In genomic region chr1:235067396-235068154, GRCh38 we compare ENCODE assay signal across 1 cellular context.
TF ChIP-seq lines count a peak whose summit lies in the region.

No MANE protein-coding gene starts in this region.

TF ChIP-seq in HepG2, 621 proteins besides CTCF, POLR2A, EP300 and RAD21 (continued from another document and continues in another):
- TF ChIP-seq ZNF142 (CRISPR knock-in tag; IDR thresholded peaks at IDR 0.05) (no peak), ZNF512 (CRISPR knock-in tag; IDR thresholded peaks at IDR 0.05) (no peak), KAT7 (CRISPR knock-in tag; IDR thresholded peaks at IDR 0.05; ENCODE audit: borderline replicate concordance) (0 out of 2 replicates have a peak, but pooled peaks have one; percentile 12), ZNF530 (CRISPR knock-in tag; IDR thresholded peaks at IDR 0.05; ENCODE audit: low read depth) (no peak), ZNF549 (CRISPR knock-in tag; IDR thresholded peaks at IDR 0.05) (no peak), ZMYM3 (CRISPR knock-in tag; IDR thresholded peaks at IDR 0.05) (no peak; the same call in 1 of the 2 replicates), ELF1 (CRISPR knock-in tag; IDR thresholded peaks at IDR 0.05) (0 out of 2 replicates have a peak, but pooled peaks have one; percentile 9), ZNF503 (CRISPR knock-in tag; IDR thresholded peaks at IDR 0.05) (peak; percentile 30; the same call in 1 of the 2 replicates), TOE1 (CRISPR knock-in tag; IDR thresholded peaks at IDR 0.05) (no peak), BORCS8-MEF2B (CRISPR knock-in tag; IDR thresholded peaks at IDR 0.05) (no peak; the same call in 1 of the 2 replicates), ARID2 (CRISPR knock-in tag; IDR thresholded peaks at IDR 0.05; ENCODE audit: borderline replicate concordance) (no peak), IRF2 (CRISPR knock-in tag; IDR thresholded peaks at IDR 0.05) (no peak), USF2 (IDR thresholded peaks at IDR 0.05; ENCODE audit: low read depth, low read length) (no peak), USF2 (CRISPR knock-in tag; IDR thresholded peaks at IDR 0.05; ENCODE audit: borderline replicate concordance) (no peak), FOXA3 (CRISPR knock-in tag; IDR thresholded peaks at IDR 0.05) (no peak), SNAI1 (CRISPR knock-in tag; IDR thresholded peaks at IDR 0.05; ENCODE audit: borderline replicate concordance) (no peak), ZNF816 (CRISPR knock-in tag; IDR thresholded peaks at IDR 0.05; ENCODE audit: borderline replicate concordance) (no peak), ZNF230 (CRISPR knock-in tag; IDR thresholded peaks at IDR 0.05) (0 out of 2 replicates have a peak, but pooled peaks have one; percentile 50), ESRRA (CRISPR knock-in tag; IDR thresholded peaks at IDR 0.05; ENCODE audit: low read depth) (no peak), ZNF747 (CRISPR knock-in tag; IDR thresholded peaks at IDR 0.05; ENCODE audit: borderline replicate concordance) (no peak), BRD4 (CRISPR knock-in tag; IDR thresholded peaks at IDR 0.05) (no peak), ZNF687 (CRISPR knock-in tag; IDR thresholded peaks at IDR 0.05) (no peak; the same call in 1 of the 2 replicates), U2AF2 (IDR thresholded peaks at IDR 0.05; ENCODE audit: low read depth, low read length) (no peak), ZNF430 (CRISPR knock-in tag; IDR thresholded peaks at IDR 0.05) (no peak), ZNF282 (IDR thresholded peaks at IDR 0.05; ENCODE audit: partially characterized antibody) (no peak), KDM4B (CRISPR knock-in tag; IDR thresholded peaks at IDR 0.05) (no peak), ZFP36L1 (CRISPR knock-in tag; IDR thresholded peaks at IDR 0.05) (0 out of 2 replicates have a peak, but pooled peaks have one; percentile 7), ARNT2 (CRISPR knock-in tag; IDR thresholded peaks at IDR 0.05; ENCODE audit: low read depth) (no peak), HMG20A (CRISPR knock-in tag; IDR thresholded peaks at IDR 0.05; ENCODE audit: borderline replicate concordance) (no peak; the same call in 1 of the 2 replicates), ZNF275 (CRISPR knock-in tag; IDR thresholded peaks at IDR 0.05; ENCODE audit: borderline replicate concordance) (no peak), HIC2 (CRISPR knock-in tag; IDR thresholded peaks at IDR 0.05; ENCODE audit: low read depth) (0 out of 2 replicates have a peak, but pooled peaks have one; percentile 10), MED13 (CRISPR knock-in tag; IDR thresholded peaks at IDR 0.05) (no peak), ATF2 (CRISPR knock-in tag; IDR thresholded peaks at IDR 0.05) (no peak)
